In the genomic region with DNA sequence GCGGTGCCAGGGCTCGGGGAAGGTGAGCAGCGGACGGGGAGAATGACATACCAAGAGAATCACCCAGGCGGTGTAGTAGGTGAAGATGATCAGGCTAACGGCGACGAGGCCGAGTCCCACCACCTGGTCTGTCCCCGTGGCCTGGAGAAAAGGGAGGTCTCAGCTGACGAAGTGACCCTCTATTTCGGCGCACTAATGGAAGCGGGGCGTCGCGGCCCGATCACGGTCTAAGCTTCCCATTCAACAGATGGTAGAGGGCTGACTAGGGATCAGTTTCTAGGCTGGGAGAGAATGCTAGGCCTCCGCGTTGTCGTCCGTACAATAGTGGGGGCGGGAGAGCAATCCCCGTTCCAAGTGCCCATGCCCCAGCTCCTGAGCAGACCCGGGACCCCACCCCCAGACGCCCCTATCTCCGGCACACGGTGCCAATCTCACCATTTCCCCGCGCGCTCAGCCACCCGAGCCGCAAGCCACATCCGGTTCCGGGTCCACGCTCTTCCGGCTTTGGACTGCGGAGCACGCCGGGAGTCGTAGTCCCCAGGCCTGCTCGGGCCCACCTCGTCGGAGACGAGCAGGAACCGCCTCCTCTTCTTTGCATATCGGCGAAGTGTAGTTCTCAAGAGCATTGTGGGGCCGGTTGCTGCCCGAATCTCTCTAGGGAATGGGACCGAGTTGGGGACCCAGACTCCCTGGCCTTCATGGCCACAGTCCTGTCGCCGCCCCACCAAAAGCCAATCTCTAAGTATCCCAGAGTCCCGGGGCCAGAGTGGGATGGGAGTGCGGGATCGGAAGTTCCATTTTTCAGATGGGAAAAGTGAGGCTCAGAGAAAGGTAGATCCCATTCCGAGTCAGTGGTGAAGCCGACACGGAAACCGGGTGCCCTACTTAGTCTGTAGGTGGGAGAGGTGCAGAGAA, we compare ENCODE assay signal across 1 cellular context.
TF ChIP-seq lines count a peak whose summit lies in the region.

A gene with protein sequence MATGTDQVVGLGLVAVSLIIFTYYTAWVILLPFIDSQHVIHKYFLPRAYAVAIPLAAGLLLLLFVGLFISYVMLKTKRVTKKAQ (minus strand): TSS at position 472 of the 915 bp plus-strand sequence. CDS start 34 bp downstream, at position 438.

TF ChIP-seq in HepG2, 621 proteins besides CTCF, POLR2A, EP300 and RAD21 (continued from another document and continues in another):
- TF ChIP-seq, protein P1, sequence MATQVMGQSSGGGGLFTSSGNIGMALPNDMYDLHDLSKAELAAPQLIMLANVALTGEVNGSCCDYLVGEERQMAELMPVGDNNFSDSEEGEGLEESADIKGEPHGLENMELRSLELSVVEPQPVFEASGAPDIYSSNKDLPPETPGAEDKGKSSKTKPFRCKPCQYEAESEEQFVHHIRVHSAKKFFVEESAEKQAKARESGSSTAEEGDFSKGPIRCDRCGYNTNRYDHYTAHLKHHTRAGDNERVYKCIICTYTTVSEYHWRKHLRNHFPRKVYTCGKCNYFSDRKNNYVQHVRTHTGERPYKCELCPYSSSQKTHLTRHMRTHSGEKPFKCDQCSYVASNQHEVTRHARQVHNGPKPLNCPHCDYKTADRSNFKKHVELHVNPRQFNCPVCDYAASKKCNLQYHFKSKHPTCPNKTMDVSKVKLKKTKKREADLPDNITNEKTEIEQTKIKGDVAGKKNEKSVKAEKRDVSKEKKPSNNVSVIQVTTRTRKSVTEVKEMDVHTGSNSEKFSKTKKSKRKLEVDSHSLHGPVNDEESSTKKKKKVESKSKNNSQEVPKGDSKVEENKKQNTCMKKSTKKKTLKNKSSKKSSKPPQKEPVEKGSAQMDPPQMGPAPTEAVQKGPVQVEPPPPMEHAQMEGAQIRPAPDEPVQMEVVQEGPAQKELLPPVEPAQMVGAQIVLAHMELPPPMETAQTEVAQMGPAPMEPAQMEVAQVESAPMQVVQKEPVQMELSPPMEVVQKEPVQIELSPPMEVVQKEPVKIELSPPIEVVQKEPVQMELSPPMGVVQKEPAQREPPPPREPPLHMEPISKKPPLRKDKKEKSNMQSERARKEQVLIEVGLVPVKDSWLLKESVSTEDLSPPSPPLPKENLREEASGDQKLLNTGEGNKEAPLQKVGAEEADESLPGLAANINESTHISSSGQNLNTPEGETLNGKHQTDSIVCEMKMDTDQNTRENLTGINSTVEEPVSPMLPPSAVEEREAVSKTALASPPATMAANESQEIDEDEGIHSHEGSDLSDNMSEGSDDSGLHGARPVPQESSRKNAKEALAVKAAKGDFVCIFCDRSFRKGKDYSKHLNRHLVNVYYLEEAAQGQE (IDR thresholded peaks at IDR 0.05; ENCODE audit: borderline replicate concordance in 1 of 2, low read depth in 1 of 2, low read length in 2 of 2), result no peak
- TF ChIP-seq CBX5 (CRISPR knock-in tag; IDR thresholded peaks at IDR 0.05; ENCODE audit: borderline replicate concordance) (no peak), NR3C1 (CRISPR knock-in tag; IDR thresholded peaks at IDR 0.05) (no peak), ZSCAN29 (CRISPR knock-in tag; conservative IDR thresholded peaks at IDR 0.05) (no peak), ZNF616 (CRISPR knock-in tag; IDR thresholded peaks at IDR 0.05; ENCODE audit: low read depth) (no peak), SNAPC4 (CRISPR knock-in tag; IDR thresholded peaks at IDR 0.05) (0 out of 2 replicates have a peak, but pooled peaks have one; percentile 73), CREB1 (IDR thresholded peaks at IDR 0.05) (no peak), CREB1 (CRISPR knock-in tag; IDR thresholded peaks at IDR 0.05) (peak; percentile 91; the same call in 1 of the 2 replicates), PAWR (CRISPR knock-in tag; IDR thresholded peaks at IDR 0.05; ENCODE audit: borderline replicate concordance) (no peak), HOXA3 (CRISPR knock-in tag; IDR thresholded peaks at IDR 0.05) (peak; percentile 74; the same call in 1 of the 2 replicates), IKZF4 (CRISPR knock-in tag; IDR thresholded peaks at IDR 0.05; ENCODE audit: borderline replicate concordance, low read depth, not compliant biosample characterization) (no peak), ZNF572 (CRISPR knock-in tag; IDR thresholded peaks at IDR 0.05) (peak; percentile 88; the same call in 1 of the 2 replicates), NFE2 (CRISPR knock-in tag; IDR thresholded peaks at IDR 0.05) (no peak), ZNF451 (CRISPR knock-in tag; IDR thresholded peaks at IDR 0.05) (0 out of 2 replicates have a peak, but pooled peaks have one; percentile 30), THYN1 (CRISPR knock-in tag; IDR thresholded peaks at IDR 0.05; ENCODE audit: borderline replicate concordance, low read depth) (no peak), ZSCAN9 (CRISPR knock-in tag; IDR thresholded peaks at IDR 0.05; ENCODE audit: borderline replicate concordance) (peak; percentile 13; the same call in 1 of the 2 replicates), MXI1 (IDR thresholded peaks at IDR 0.05; ENCODE audit: borderline replicate concordance, low read depth, low read length) (peak; percentile 72; the same call in 1 of the 3 replicates), ZSCAN20 (CRISPR knock-in tag; IDR thresholded peaks at IDR 0.05; ENCODE audit: borderline replicate concordance) (no peak; the same call in 1 of the 2 replicates), ZBTB40 (IDR thresholded peaks at IDR 0.05) (peak; percentile 84), ZBTB40 (CRISPR knock-in tag; IDR thresholded peaks at IDR 0.05) (no peak; the same call in 1 of the 2 replicates)
- TF ChIP-seq, protein P2, sequence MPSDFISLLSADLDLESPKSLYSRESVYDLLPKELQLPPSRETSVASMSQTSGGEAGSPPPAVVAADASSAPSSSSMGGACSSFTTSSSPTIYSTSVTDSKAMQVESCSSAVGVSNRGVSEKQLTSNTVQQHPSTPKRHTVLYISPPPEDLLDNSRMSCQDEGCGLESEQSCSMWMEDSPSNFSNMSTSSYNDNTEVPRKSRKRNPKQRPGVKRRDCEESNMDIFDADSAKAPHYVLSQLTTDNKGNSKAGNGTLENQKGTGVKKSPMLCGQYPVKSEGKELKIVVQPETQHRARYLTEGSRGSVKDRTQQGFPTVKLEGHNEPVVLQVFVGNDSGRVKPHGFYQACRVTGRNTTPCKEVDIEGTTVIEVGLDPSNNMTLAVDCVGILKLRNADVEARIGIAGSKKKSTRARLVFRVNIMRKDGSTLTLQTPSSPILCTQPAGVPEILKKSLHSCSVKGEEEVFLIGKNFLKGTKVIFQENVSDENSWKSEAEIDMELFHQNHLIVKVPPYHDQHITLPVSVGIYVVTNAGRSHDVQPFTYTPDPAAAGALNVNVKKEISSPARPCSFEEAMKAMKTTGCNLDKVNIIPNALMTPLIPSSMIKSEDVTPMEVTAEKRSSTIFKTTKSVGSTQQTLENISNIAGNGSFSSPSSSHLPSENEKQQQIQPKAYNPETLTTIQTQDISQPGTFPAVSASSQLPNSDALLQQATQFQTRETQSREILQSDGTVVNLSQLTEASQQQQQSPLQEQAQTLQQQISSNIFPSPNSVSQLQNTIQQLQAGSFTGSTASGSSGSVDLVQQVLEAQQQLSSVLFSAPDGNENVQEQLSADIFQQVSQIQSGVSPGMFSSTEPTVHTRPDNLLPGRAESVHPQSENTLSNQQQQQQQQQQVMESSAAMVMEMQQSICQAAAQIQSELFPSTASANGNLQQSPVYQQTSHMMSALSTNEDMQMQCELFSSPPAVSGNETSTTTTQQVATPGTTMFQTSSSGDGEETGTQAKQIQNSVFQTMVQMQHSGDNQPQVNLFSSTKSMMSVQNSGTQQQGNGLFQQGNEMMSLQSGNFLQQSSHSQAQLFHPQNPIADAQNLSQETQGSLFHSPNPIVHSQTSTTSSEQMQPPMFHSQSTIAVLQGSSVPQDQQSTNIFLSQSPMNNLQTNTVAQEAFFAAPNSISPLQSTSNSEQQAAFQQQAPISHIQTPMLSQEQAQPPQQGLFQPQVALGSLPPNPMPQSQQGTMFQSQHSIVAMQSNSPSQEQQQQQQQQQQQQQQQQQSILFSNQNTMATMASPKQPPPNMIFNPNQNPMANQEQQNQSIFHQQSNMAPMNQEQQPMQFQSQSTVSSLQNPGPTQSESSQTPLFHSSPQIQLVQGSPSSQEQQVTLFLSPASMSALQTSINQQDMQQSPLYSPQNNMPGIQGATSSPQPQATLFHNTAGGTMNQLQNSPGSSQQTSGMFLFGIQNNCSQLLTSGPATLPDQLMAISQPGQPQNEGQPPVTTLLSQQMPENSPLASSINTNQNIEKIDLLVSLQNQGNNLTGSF (CRISPR knock-in tag; IDR thresholded peaks at IDR 0.05), result peak; percentile 15; the same call in 1 of the 2 replicates
